Comparison of ENCODE assay signal across 12 cellular contexts in the genomic region with DNA sequence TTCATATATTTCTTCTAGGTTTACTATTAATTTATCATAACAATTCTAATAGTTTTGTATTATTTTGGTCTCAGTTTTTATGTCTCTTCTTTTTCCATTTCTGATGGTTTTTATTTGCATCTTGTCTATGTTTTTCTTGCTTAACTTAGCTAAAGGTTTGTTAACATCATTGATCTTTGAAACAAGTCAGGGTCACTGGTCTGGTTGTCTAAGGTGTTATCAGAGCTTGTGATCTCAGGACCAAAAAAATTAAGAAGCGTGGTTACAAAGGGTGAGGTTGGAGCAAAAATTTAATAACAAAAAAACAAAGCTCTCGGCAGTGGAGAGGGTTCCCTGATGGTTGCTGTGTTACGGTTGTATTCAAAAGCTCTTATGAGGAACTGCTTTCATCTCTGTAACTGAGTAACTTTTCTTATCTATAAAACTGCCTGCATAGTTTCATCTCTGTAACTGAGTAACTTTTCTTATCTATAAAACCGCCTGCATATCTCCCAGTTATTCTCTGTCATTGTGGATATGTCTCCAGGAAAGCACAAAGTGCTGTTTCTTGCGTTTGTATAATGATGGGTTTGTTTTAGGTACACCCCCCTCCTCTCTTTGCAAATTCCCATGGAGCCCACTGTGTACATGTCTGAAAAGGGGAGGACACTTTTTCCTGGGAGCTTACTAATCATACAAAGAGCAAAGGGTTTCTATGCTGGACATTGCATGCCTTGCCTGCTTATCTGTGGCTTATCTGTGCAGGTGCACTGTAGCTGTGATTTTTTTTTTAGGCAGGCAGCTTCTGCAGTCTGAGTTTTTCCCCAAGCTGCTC.
A peak's percentile ranks its signal among the peaks of the same experiment; 100 is the strongest.
DNase-seq lines count a peak whose midpoint lies in the region; ATAC-seq and TF ChIP-seq lines count a peak whose summit lies in the region.
"Had no signal": no experiment of that assay in that cellular context is flagged by ENCODE, and none has a peak within 500 bp of the region (broad histone marks: within the 10 kb centered on the region; RNA-seq: fewer than 3 reads in every experiment).

No MANE protein-coding gene starts in this region.

- H3K27me3 ChIP-seq in body of pancreas (no peaks in the 10 kb centered on the region), Karpas-422 (ENCODE audit: low read length) (no peaks in the 10 kb centered on the region)
- H3K27me3 ChIP-seq: heart left ventricle had no signal

- ATAC-seq in GM21381 (IDR thresholded peaks at IDR 0.05; ENCODE audit: unreplicated experiment) (peak; percentile 90), HG03135 (IDR thresholded peaks at IDR 0.05; ENCODE audit: unreplicated experiment) (peak; percentile 95), body of pancreas (peak; percentile 94)
- ATAC-seq: heart left ventricle had no signal

- H3K4me1 ChIP-seq in body of pancreas, result peaks cover 42% of the 10 kb centered on the region
- no peaks in the 10 kb centered on the region for H3K4me1 ChIP-seq in Karpas-422 (ENCODE audit: low read length)
- H3K4me1 ChIP-seq: heart left ventricle, parathyroid adenoma had no signal

- 5 to 8% methylated on average over 5 of the region's 5 CpGs for WGBS in body of pancreas, 2 donors

- H3K9me3 ChIP-seq in body of pancreas (no peaks in the 10 kb centered on the region), Karpas-422 (ENCODE audit: low read length) (no peaks in the 10 kb centered on the region; the same call in 1 of the 2 replicates)

- no peak overlapping the region for H3K4me2 ChIP-seq in Karpas-422 (ENCODE audit: low read depth, low read length, poor library complexity, severe bottlenecking)

- peak overlapping the region; percentile 87 for H3K27ac ChIP-seq in 22Rv1
- H3K27ac ChIP-seq in body of pancreas, result peak overlapping the region in 3 of 4 donors; percentile 54 to 84 (median 69)
- no peak overlapping the region for H3K27ac ChIP-seq in Karpas-422 (ENCODE audit: low read length)
- H3K27ac ChIP-seq: heart left ventricle, parathyroid adenoma had no signal

- intact Hi-C loops in body of pancreas (cut with DNase I), result no loop called here

- peak in 1 of 3 donors; percentile 21 for TF ChIP-seq POLR2A in body of pancreas (IDR thresholded peaks at IDR 0.05)

- H3K36me3 ChIP-seq in body of pancreas (replicated peaks in 1 of 2; ENCODE audit: insufficient read depth in 1 of 2, low read depth in 2 of 2) (no peaks in the 10 kb centered on the region), Karpas-422 (ENCODE audit: insufficient read depth, low read length) (no peaks in the 10 kb centered on the region)
- H3K36me3 ChIP-seq: heart left ventricle had no signal

- no peak for TF ChIP-seq CTCF in 22Rv1 (IDR thresholded peaks at IDR 0.05)
- TF ChIP-seq CTCF in body of pancreas (IDR thresholded peaks at IDR 0.05), result no peak

- no peak overlapping the region for H2AFZ ChIP-seq in Karpas-422 (ENCODE audit: low read length)
- H2AFZ ChIP-seq: parathyroid adenoma had no signal

- no peaks in the 10 kb centered on the region for H4K20me1 ChIP-seq in Karpas-422 (ENCODE audit: insufficient read depth, low read depth, low read length)

- H3K9me2 ChIP-seq in Karpas-422 (replicated peaks; ENCODE audit: insufficient read depth, low read length), result no peaks in the 10 kb centered on the region

- DNase-seq in body of pancreas (peak; percentile 45 to 86 (median 62)), Karpas-422 (no peak), foreskin melanocyte (no peak), T1000 (lab: John Stamatoyannopoulos, UW) (no peak)
- no peak for DNase-seq in stimulated activated CD4-positive, alpha-beta T cell treated with anti-CD3 and anti-CD28 coated beads, Interleukin-15, amount 100 ng/mL, for 24 hours
- DNase-seq: activated CD8-positive, alpha-beta memory T cell treated with anti-CD3 and anti-CD28 coated beads for 24 hours; caudate nucleus; heart left ventricle had no signal

- no peak overlapping the region for H3K4me3 ChIP-seq in body of pancreas
- no peak overlapping the region for H3K4me3 ChIP-seq in Karpas-422 (ENCODE audit: low read length)
- H3K4me3 ChIP-seq: heart left ventricle had no signal

- H3K79me2 ChIP-seq in Karpas-422 (ENCODE audit: low read length), result no peaks in the 10 kb centered on the region
- H3K79me2 ChIP-seq: parathyroid adenoma had no signal

- H3K9ac ChIP-seq in Karpas-422 (ENCODE audit: low read length), result no peak overlapping the region
- H3K9ac ChIP-seq: parathyroid adenoma had no signal

Comparison
In these comparisons a context has a peak if more than half of its experiments do, and no peak if none do; other contexts are left out.
1. DNase-seq: peak in body of pancreas (4 of 4); none in Karpas-422 (single experiment), foreskin melanocyte (single experiment), stimulated activated CD4-positive, alpha-beta T cell treated with anti-CD3 and anti-CD28 coated beads, Interleukin-15, amount 100 ng/mL, for 24 hours (single experiment) and T1000 (single experiment).
2. Peak in every context shown above with its lines, with median percentiles within 50 percentile points of each other: ATAC-seq.